Comparison of ENCODE assay signal across 19 cellular contexts in genomic region chr16:31063495-31063842, GRCh38. TPM values are rescaled to one million over a fixed set of nuclear protein-coding genes. Genes with fewer than 3 reads are reported as not detected.
DNase-seq lines count a peak whose midpoint lies in the region; ATAC-seq and TF ChIP-seq lines count a peak whose summit lies in the region.
"Had no signal": no experiment of that assay in that cellular context is flagged by ENCODE, and none has a peak within 500 bp of the region (broad histone marks: within the 10 kb centered on the region; RNA-seq: fewer than 3 reads in every experiment).

No MANE protein-coding gene starts in this region.

- no peaks in the 10 kb centered on the region for H3K9me3 ChIP-seq in CD4-positive, alpha-beta memory T cell (ENCODE audit: control insufficient read depth in 1 of 2, low read length in 2 of 2)
- H3K9me3 ChIP-seq in GM23248 (ENCODE audit: low read depth) (no peaks in the 10 kb centered on the region), adipocyte (ENCODE audit: control insufficient read depth, low read length) (no peaks in the 10 kb centered on the region), suprapubic skin (no peaks in the 10 kb centered on the region)
- H3K9me3 ChIP-seq: BE2C, colonic mucosa, upper lobe of left lung had no signal

- H3K36me3 Mint-ChIP-seq in CD4-positive, alpha-beta memory T cell, result peaks cover 12 to 18% of the 10 kb centered on the region in 2 donors
- no peaks in the 10 kb centered on the region for H3K36me3 Mint-ChIP-seq in natural killer cell

- no peaks in the 10 kb centered on the region for H3K27me3 Mint-ChIP-seq in CD4-positive, alpha-beta memory T cell
- no peaks in the 10 kb centered on the region for H3K27me3 Mint-ChIP-seq in natural killer cell (ENCODE audit: low read depth in 2 of 2)

- H3K9ac ChIP-seq in GM23248 (no peak overlapping the region), adipocyte (ENCODE audit: low read length) (peak overlapping the region; percentile 2)

- H2AFZ ChIP-seq in GM23248, result no peak overlapping the region
- H2AFZ ChIP-seq: PC-9 had no signal

- H3K4me3 Mint-ChIP-seq in CD4-positive, alpha-beta memory T cell, result peak overlapping the region in 7 of 8 donors; percentile 43 to 85 (median 79)
- H3K4me3 Mint-ChIP-seq in natural killer cell, result peak overlapping the region; percentile 90

- H3K36me3 ChIP-seq in CD4-positive, alpha-beta memory T cell (ENCODE audit: insufficient read depth, low read length), result no peaks in the 10 kb centered on the region
- H3K36me3 ChIP-seq in GM23248 (ENCODE audit: low read depth) (peaks cover 4% of the 10 kb centered on the region; the same call in 1 of the 2 replicates), adipocyte (ENCODE audit: control insufficient read depth, insufficient read depth, low read length, severe bottlenecking) (peaks cover 31% of the 10 kb centered on the region), suprapubic skin (peaks cover 34% of the 10 kb centered on the region)

- H3K4me3 ChIP-seq in CD4-positive, alpha-beta memory T cell (ENCODE audit: low read length in 2 of 2), result no peak overlapping the region
- H3K4me3 ChIP-seq in GM23248 (no peak overlapping the region), adipocyte (ENCODE audit: low read length) (no peak overlapping the region), suprapubic skin (no peak overlapping the region)
- H3K4me3 ChIP-seq: colonic mucosa, PC-9, upper lobe of left lung had no signal

- H3K9me2 ChIP-seq in GM23248 (ENCODE audit: insufficient read depth), result no peaks in the 10 kb centered on the region

- peak; percentile 38 to 46 (median 42) for ATAC-seq in natural killer cell
- ATAC-seq in GM21526 (IDR thresholded peaks at IDR 0.05; ENCODE audit: low FRiP score, unreplicated experiment), result no peak
- ATAC-seq: SK-N-SH treated with all-trans-retinoic acid at 6 μM for 48 hours had no signal

- H3F3A ChIP-seq in GM23248 (ENCODE audit: insufficient read depth), result peaks cover 20% of the 10 kb centered on the region

- no peaks in the 10 kb centered on the region for H3K27me3 ChIP-seq in CD4-positive, alpha-beta memory T cell (ENCODE audit: insufficient read depth, low read length)
- H3K27me3 ChIP-seq in GM23248 (replicated peaks; ENCODE audit: insufficient read depth), result no peaks in the 10 kb centered on the region
- H3K27me3 ChIP-seq in adipocyte (replicated peaks; ENCODE audit: control insufficient read depth, insufficient read depth, low read length), result no peaks in the 10 kb centered on the region
- H3K27me3 ChIP-seq in suprapubic skin, result no peaks in the 10 kb centered on the region
- H3K27me3 ChIP-seq: BE2C, colonic mucosa, upper lobe of left lung had no signal

- peak overlapping the region in 6 of 7 donors; percentile 57 to 88 (median 80) for H3K27ac Mint-ChIP-seq in CD4-positive, alpha-beta memory T cell
- peak overlapping the region; percentile 87 to 93 for H3K27ac Mint-ChIP-seq in natural killer cell

- intact Hi-C loops in CD4-positive, alpha-beta memory T cell (cut with micrococcal nuclease), result no loop called here
- intact Hi-C loops in natural killer cell (cut with micrococcal nuclease), result no loop called here

- TF ChIP-seq EP300 in suprapubic skin (IDR thresholded peaks at IDR 0.05), result no peak

- TF ChIP-seq CTCF in natural killer cell (IDR thresholded peaks at IDR 0.05), result no peak
- TF ChIP-seq CTCF in suprapubic skin (IDR thresholded peaks at IDR 0.05), result no peak

- peaks cover 81% of the 10 kb centered on the region for H3K79me2 ChIP-seq in GM23248 (ENCODE audit: insufficient read depth)

- H3K4me1 Mint-ChIP-seq in CD4-positive, alpha-beta memory T cell, result peaks cover 24 to 62% (median 44%) of the 10 kb centered on the region in 4 donors
- H3K4me1 Mint-ChIP-seq in natural killer cell, result peaks cover 43 to 49% of the 10 kb centered on the region in 2 donors

- 96 to 100% methylated on average over 9 of the region's 9 CpGs for WGBS in GM23248 (ENCODE audit: low coverage in 1 of 2, low lambda C conversion rate in 2 of 2, missing lambda C conversion rate in 2 of 2), 2 experiments
- 98% methylated on average over 9 of the region's 9 CpGs for WGBS in suprapubic skin

- CTCF ChIA-PET in CD4-positive, alpha-beta memory T cell (lab: Charles Lee; ENCODE audit: partially characterized antibody), result no interaction called here

- no peak overlapping the region for H3K4me2 ChIP-seq in GM23248 (ENCODE audit: unreplicated experiment)
- H3K4me2 ChIP-seq: PC-9 had no signal

- in situ Hi-C loops in GM23248 (cut with MboI), result no loop called here

- POLR2A ChIA-PET in CD4-positive, alpha-beta memory T cell (lab: Charles Lee; ENCODE audit: partially characterized antibody), result interaction anchor here (1.1 to 3.0 kb wide), 2 partner anchors 10 to 116 kb away, joined by 5 to 23 read pairs; partner anchors contain the start of genes FUS, ZNF646 and ZNF668

- H3K4me1 ChIP-seq in CD4-positive, alpha-beta memory T cell (ENCODE audit: insufficient read depth, low read length), result peaks cover 47% of the 10 kb centered on the region
- H3K4me1 ChIP-seq in GM23248 (ENCODE audit: insufficient read depth) (peaks cover 20% of the 10 kb centered on the region), adipocyte (ENCODE audit: control insufficient read depth, insufficient read depth, low read length) (peaks cover 17% of the 10 kb centered on the region), suprapubic skin (peaks cover 16% of the 10 kb centered on the region)
- H3K4me1 ChIP-seq: colonic mucosa had no signal

- H3K9me3 Mint-ChIP-seq in CD4-positive, alpha-beta memory T cell, result no peaks in the 10 kb centered on the region
- no peaks in the 10 kb centered on the region for H3K9me3 Mint-ChIP-seq in natural killer cell

- no peak for TF ChIP-seq POLR2A in suprapubic skin (IDR thresholded peaks at IDR 0.05)

- H3K27ac ChIP-seq in CD4-positive, alpha-beta memory T cell (ENCODE audit: low read depth, low read length), result no peak overlapping the region
- peak overlapping the region; percentile 92 for H3K27ac ChIP-seq in GM23248
- no peak overlapping the region for H3K27ac ChIP-seq in suprapubic skin
- H3K27ac ChIP-seq: colonic mucosa, PC-9 had no signal

- H4K20me1 ChIP-seq in GM23248 (ENCODE audit: insufficient read depth), result no peaks in the 10 kb centered on the region

- no peak for DNase-seq in CD4-positive, alpha-beta memory T cell
- DNase-seq in GM23248 (no peak), adipocyte (ENCODE audit: low read depth) (no peak), natural killer cell (no peak), NCI-H1092 (lab: John Stamatoyannopoulos, UW) (no peak), HT-29 (ENCODE audit: low spot score) (no peak), suprapubic skin (ENCODE audit: low spot score in 2 of 2) (no peak)
- DNase-seq: BE2C, colonic mucosa, foreskin melanocyte, GDM1, Kasumi-1, NCI-H1417 treated with DMSO at 0.1 percent for 48 hours, NCI-H2171, NCI-H82, PC-9 had no signal

RNA-seq across cellular contexts. Expression of gene ZNF668, which starts 10.6 kb away (rescaled TPM):
- 10 to 100 TPM; 11.7 to 13.6 TPM for total RNA-seq in CD4-positive, alpha-beta memory T cell
- polyA plus RNA-seq in CD4-positive, alpha-beta memory T cell, result 1 to 10 TPM; 3.0 to 6.8 TPM
- total RNA-seq in GM23248 (2014; rRNA removed; shearing (Covaris generic)), result 20.6 and 21.8 TPM in 2 replicates
- polyA plus RNA-seq in GM23248 (2016; fragmentation: Nextera tagmentation; extraction: Ambion mirVana), result 19.5 and 20.8 TPM in 2 replicates
- 10 to 100 TPM; 11.0 to 27.4 (median 22.6) TPM for total RNA-seq in natural killer cell
- 21.6 and 29.8 TPM in 2 replicates for total RNA-seq in HT-29 (2014; rRNA removed; shearing (Covaris generic))
- 10 to 100 TPM in 3 of 4 donors, 1 to 10 TPM in 1; 9.0 to 15.9 (median 12.6) TPM for total RNA-seq in suprapubic skin

RNA-seq across cellular contexts. Expression of gene ZNF646, which starts 10.8 kb away (rescaled TPM):
- total RNA-seq in CD4-positive, alpha-beta memory T cell, result 10 to 100 TPM; 46.9 to 47.0 TPM
- 1 to 10 TPM in 1 of 2 donors, under 1 TPM in 1; 0.77 to 8.9 TPM for polyA plus RNA-seq in CD4-positive, alpha-beta memory T cell
- 10.6 and 12.8 TPM in 2 replicates for total RNA-seq in GM23248 (2014; rRNA removed; shearing (Covaris generic))
- 3.5 and 4.0 TPM in 2 replicates for polyA plus RNA-seq in GM23248 (2016; fragmentation: Nextera tagmentation; extraction: Ambion mirVana)
- 10 to 100 TPM; 22.0 to 31.1 (median 30.1) TPM for total RNA-seq in natural killer cell
- total RNA-seq in HT-29 (2014; rRNA removed; shearing (Covaris generic)), result 18.4 and 22.0 TPM in 2 replicates
- 10 to 100 TPM; 19.2 to 31.7 (median 26.8) TPM for total RNA-seq in suprapubic skin

RNA-seq across cellular contexts. Expression of gene PRSS53, which starts 25.3 kb away (rescaled TPM):
- 10 to 100 TPM; 13.3 to 13.5 TPM for total RNA-seq in CD4-positive, alpha-beta memory T cell
- polyA plus RNA-seq in CD4-positive, alpha-beta memory T cell, result under 1 TPM; 0.43 to 0.69 TPM
- 7.0 and 10.5 TPM in 2 replicates for total RNA-seq in GM23248 (2014; rRNA removed; shearing (Covaris generic))
- polyA plus RNA-seq in GM23248 (2016; fragmentation: Nextera tagmentation; extraction: Ambion mirVana), result 0.84 and 0.95 TPM in 2 replicates
- 1 to 10 TPM; 4.3 to 7.4 (median 5.1) TPM for total RNA-seq in natural killer cell
- 1.3 and 3.7 TPM in 2 replicates for total RNA-seq in HT-29 (2014; rRNA removed; shearing (Covaris generic))
- total RNA-seq in suprapubic skin, result 1 to 10 TPM; 2.0 to 10.0 (median 5.1) TPM

RNA-seq across cellular contexts. Expression of gene STX4, which starts 30.1 kb away (rescaled TPM):
- 100 to 1,000 TPM; 106 to 111 TPM for total RNA-seq in CD4-positive, alpha-beta memory T cell
- polyA plus RNA-seq in CD4-positive, alpha-beta memory T cell, result 10 to 100 TPM; 21.2 to 33.0 TPM
- 24.9 and 25.8 TPM in 2 replicates for total RNA-seq in GM23248 (2014; rRNA removed; shearing (Covaris generic))
- polyA plus RNA-seq in GM23248 (2016; fragmentation: Nextera tagmentation; extraction: Ambion mirVana), result 49.3 and 52.1 TPM in 2 replicates
- total RNA-seq in natural killer cell (100 to 1,000 TPM; 128 to 145 (median 133) TPM), suprapubic skin (100 to 1,000 TPM in 1 of 4 donors, 10 to 100 TPM in 3; 32.5 to 118 (median 47.8) TPM)
- 17.1 and 17.9 TPM in 2 replicates for total RNA-seq in HT-29 (2014; rRNA removed; shearing (Covaris generic))

RNA-seq across cellular contexts. Expression of gene VKORC1, which starts 31.1 kb away (rescaled TPM):
- total RNA-seq in CD4-positive, alpha-beta memory T cell, result 10 to 100 TPM; 48.9 to 51.3 TPM
- 100 to 1,000 TPM in 1 of 2 donors, 10 to 100 TPM in 1; 93.7 to 114 TPM for polyA plus RNA-seq in CD4-positive, alpha-beta memory T cell
- 444 and 480 TPM in 2 replicates for total RNA-seq in GM23248 (2014; rRNA removed; shearing (Covaris generic))
- 535 and 542 TPM in 2 replicates for polyA plus RNA-seq in GM23248 (2016; fragmentation: Nextera tagmentation; extraction: Ambion mirVana)
- total RNA-seq in natural killer cell (10 to 100 TPM; 35.9 to 42.1 (median 41.8) TPM), suprapubic skin (10 to 100 TPM; 53.8 to 79.3 (median 68.0) TPM)
- total RNA-seq in HT-29 (2014; rRNA removed; shearing (Covaris generic)), result 72.3 and 74.4 TPM in 2 replicates
